Comparison of ENCODE assay signal across 1 cellular context in genomic region chr12:15829949-15830348, GRCh38.
TF ChIP-seq lines count a peak whose summit lies in the region.

No MANE protein-coding gene starts in this region.

TF ChIP-seq in IMR-90, 13 proteins besides CTCF, POLR2A, EP300 and RAD21:
- no peak for TF ChIP-seq MAFK (IDR thresholded peaks at IDR 0.05; ENCODE audit: low read depth, low read length)
- TF ChIP-seq MAZ (IDR thresholded peaks at IDR 0.05; ENCODE audit: borderline replicate concordance, low read depth, low read length) = no peak
- TF ChIP-seq CEBPB (IDR thresholded peaks at IDR 0.05; ENCODE audit: low read depth, low read length) = no peak
- TF ChIP-seq RFX5 (IDR thresholded peaks at IDR 0.05; ENCODE audit: low read depth, low read length) = no peak
- no peak for TF ChIP-seq ELK1 (IDR thresholded peaks at IDR 0.05; ENCODE audit: borderline replicate concordance, low read depth, low read length)
- no peak for TF ChIP-seq SMC3 (IDR thresholded peaks at IDR 0.05; ENCODE audit: low read depth, low read length)
- TF ChIP-seq MXI1 (IDR thresholded peaks at IDR 0.05; ENCODE audit: borderline replicate concordance, low read depth, low read length) = no peak
- TF ChIP-seq RCOR1 (IDR thresholded peaks at IDR 0.05; ENCODE audit: insufficient replicate concordance, low read length) = no peak
- TF ChIP-seq BHLHE40 (IDR thresholded peaks at IDR 0.05; ENCODE audit: low read depth, low read length) = no peak
- no peak for TF ChIP-seq CHD1 (IDR thresholded peaks at IDR 0.05; ENCODE audit: low read depth, low read length)
- TF ChIP-seq NFE2L2 (IDR thresholded peaks at IDR 0.05; ENCODE audit: low read depth, low read length) = no peak
- TF ChIP-seq USF2 (IDR thresholded peaks at IDR 0.05; ENCODE audit: low read depth, low read length) = no peak
- no peak for TF ChIP-seq FOS (IDR thresholded peaks at IDR 0.05; ENCODE audit: low read depth, low read length)
